Comparison of ENCODE assay signal across 12 cellular contexts in the genomic region with DNA sequence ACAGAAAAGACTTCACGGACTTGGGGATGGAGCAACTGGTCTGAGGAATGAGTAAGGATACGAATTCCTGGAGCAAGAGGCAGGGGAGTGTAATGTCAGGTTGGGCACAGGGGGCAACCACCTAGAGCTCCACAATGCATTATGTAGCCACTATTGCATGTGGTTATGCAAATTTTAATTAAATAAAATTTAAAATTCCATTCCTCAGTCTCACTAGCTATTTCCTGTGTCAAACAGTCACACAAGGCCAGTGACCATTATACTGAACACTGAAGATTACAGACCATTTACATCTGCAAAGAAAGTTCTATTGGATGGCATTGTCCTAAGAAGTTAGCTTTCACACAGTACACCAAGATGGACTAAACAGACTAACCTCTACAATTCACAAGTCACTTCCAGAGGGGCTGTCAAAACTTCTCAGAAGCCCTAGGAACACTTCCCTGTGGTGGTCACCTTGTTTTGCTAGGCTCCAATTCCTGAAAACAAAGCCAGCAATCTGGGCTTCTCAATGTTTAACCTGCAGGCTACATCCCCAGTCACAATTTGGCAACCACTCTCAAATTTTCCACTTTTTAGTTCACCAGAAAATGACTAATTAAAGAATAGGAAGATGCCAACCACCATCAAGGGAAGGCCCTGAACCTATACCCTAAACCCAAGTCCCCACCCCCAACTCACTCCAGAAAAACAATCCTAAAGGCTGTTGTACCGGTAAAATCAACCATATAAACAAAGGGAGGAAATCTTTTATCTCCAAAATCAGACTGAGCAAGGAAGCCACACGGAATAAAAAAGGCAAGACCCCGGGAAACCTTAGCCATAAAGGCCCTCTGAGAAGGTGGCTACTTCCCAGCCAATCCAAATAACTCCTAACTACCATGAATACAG. TPM values are rescaled to one million over a fixed set of nuclear protein-coding genes. Genes with fewer than 3 reads are reported as not detected.
A peak's percentile ranks its signal among the peaks of the same experiment; 100 is the strongest.
DNase-seq lines count a peak whose midpoint lies in the region; ATAC-seq and TF ChIP-seq lines count a peak whose summit lies in the region.
"Had no signal": no experiment of that assay in that cellular context is flagged by ENCODE, and none has a peak within 500 bp of the region (broad histone marks: within the 10 kb centered on the region; RNA-seq: fewer than 3 reads in every experiment).

No MANE protein-coding gene starts in this region.

- in situ Hi-C loops in KBM-7 (cut with MboI; ENCODE audit: low pct_unique_long_range_greater_than_20kb, low sequenced_read_pairs) = no loop called here

- H3K9me3 Mint-ChIP-seq in stimulated activated naive CD8-positive, alpha-beta T cell treated with anti-CD3 and anti-CD28 coated beads, Interleukin-15, amount 100 ng/mL, for 72 hours = no peaks in the 10 kb centered on the region

- H3K36me3 ChIP-seq in psoas muscle (ENCODE audit: insufficient read depth in 1 of 2, low read depth in 1 of 2) = peaks cover 3 to 38% of the 10 kb centered on the region in 2 donors

- intact Hi-C loops in psoas muscle (cut with DNase I) = no loop called here

- H3K9me3 ChIP-seq in psoas muscle = no peaks in the 10 kb centered on the region
- H3K9me3 ChIP-seq: upper lobe of right lung had no signal

- no peak for DNase-seq in stimulated activated naive CD8-positive, alpha-beta T cell treated with anti-CD3 and anti-CD28 coated beads, Interleukin-15, Interleukin-2, amounts not matched to agents 100 U/mL and 50 U/mL, for 24 hours
- no peak for DNase-seq in stimulated activated naive CD8-positive, alpha-beta T cell treated with anti-CD3 and anti-CD28 coated beads, Interleukin-15, amount 100 ng/mL, for 72 hours
- peak; percentile 18 for DNase-seq in fibroblast of peridontal ligament (ENCODE audit: extremely low read depth)
- DNase-seq in NK-92 (lab: John Stamatoyannopoulos, UW; ENCODE audit: unreplicated experiment) = no peak
- no peak for DNase-seq in hippocampal formation (lab: John Stamatoyannopoulos, UW)
- DNase-seq in psoas muscle = no peak
- DNase-seq in KBM-7 = no peak
- DNase-seq: C1 segment of cervical spinal cord, upper lobe of right lung, WERI-Rb-1 had no signal

- H3K27me3 ChIP-seq in psoas muscle (ENCODE audit: insufficient read depth in 3 of 3, low read length in 2 of 3) = no peaks in the 10 kb centered on the region
- H3K27me3 ChIP-seq: upper lobe of right lung had no signal

- ATAC-seq in stimulated activated naive CD8-positive, alpha-beta T cell treated with anti-CD3 and anti-CD28 coated beads, Interleukin-15, Interleukin-2, amounts not matched to agents 100 U/mL and 50 U/mL, for 24 hours = peak; percentile 65
- no peak for ATAC-seq in stimulated activated naive CD8-positive, alpha-beta T cell treated with anti-CD3 and anti-CD28 coated beads, Interleukin-15, amount 100 ng/mL, for 72 hours
- ATAC-seq in psoas muscle = no peak
- ATAC-seq: K562, upper lobe of right lung had no signal

- H3K4me3 ChIP-seq in psoas muscle = no peak overlapping the region
- H3K4me3 ChIP-seq: K562, upper lobe of right lung had no signal

- no peaks in the 10 kb centered on the region for H3K4me1 ChIP-seq in psoas muscle

- H3K27ac Mint-ChIP-seq in stimulated activated naive CD8-positive, alpha-beta T cell treated with anti-CD3 and anti-CD28 coated beads, Interleukin-15, amount 100 ng/mL, for 72 hours = peak overlapping the region in 1 of 2 donors; percentile 31

- no peaks in the 10 kb centered on the region for H3K27me3 Mint-ChIP-seq in stimulated activated naive CD8-positive, alpha-beta T cell treated with anti-CD3 and anti-CD28 coated beads, Interleukin-15, amount 100 ng/mL, for 72 hours

- peaks cover 12% of the 10 kb centered on the region for H3K4me1 Mint-ChIP-seq in stimulated activated naive CD8-positive, alpha-beta T cell treated with anti-CD3 and anti-CD28 coated beads, Interleukin-15, amount 100 ng/mL, for 72 hours

- H3K27ac ChIP-seq in VCaP (peak overlapping the region; percentile 47), psoas muscle (no peak overlapping the region)
- H3K27ac ChIP-seq: upper lobe of right lung, WERI-Rb-1 had no signal

- H3K4me3 Mint-ChIP-seq in stimulated activated naive CD8-positive, alpha-beta T cell treated with anti-CD3 and anti-CD28 coated beads, Interleukin-15, amount 100 ng/mL, for 72 hours = no peak overlapping the region

- TF ChIP-seq CTCF in VCaP (conservative IDR thresholded peaks at IDR 0.05) (no peak), psoas muscle (IDR thresholded peaks at IDR 0.05) (no peak)

- 73 to 81% (median 76%) methylated on average over 5 of the region's 5 CpGs for WGBS in psoas muscle, 3 donors

RNA-seq across cellular contexts. Expression of a gene that starts 34.2 kb away (rescaled TPM):
- under 1 TPM in 1 of 4 donors, not detected in 3; 0.04 TPM for total RNA-seq in psoas muscle
- not detected for polyA plus RNA-seq in psoas muscle

RNA-seq across cellular contexts. Expression of a gene that starts 35.3 kb away (rescaled TPM):
- total RNA-seq in psoas muscle = 10 to 100 TPM; 28.4 to 50.8 (median 43.4) TPM
- polyA plus RNA-seq in psoas muscle = 10 to 100 TPM; 15.9 to 55.4 (median 38.3) TPM

RNA-seq across cellular contexts. Expression of a gene that starts 54.2 kb away (rescaled TPM):
- under 1 TPM; 0.08 to 0.64 (median 0.24) TPM for total RNA-seq in psoas muscle
- under 1 TPM; 0.14 to 0.19 (median 0.17) TPM for polyA plus RNA-seq in psoas muscle
